ENCODE assay signal across 1 cellular context in genomic region chr17:78144736-78145641, GRCh38.
TF ChIP-seq lines count a peak whose summit lies in the region.

No MANE protein-coding gene starts in this region.

TF ChIP-seq in HepG2, 621 proteins besides CTCF, POLR2A, EP300 and RAD21 (continued from another document and continues in another):
- TF ChIP-seq ZNF275 (CRISPR knock-in tag; IDR thresholded peaks at IDR 0.05; ENCODE audit: borderline replicate concordance) (peak; percentile 83; the same call in 1 of the 2 replicates), SIN3A (IDR thresholded peaks at IDR 0.05; ENCODE audit: borderline replicate concordance, low read depth, low read length) (peak; percentile 55; the same call in 1 of the 2 replicates), SATB2 (CRISPR knock-in tag; IDR thresholded peaks at IDR 0.05) (no peak), ZNF343 (CRISPR knock-in tag; IDR thresholded peaks at IDR 0.05) (peak; percentile 71; the same call in 1 of the 2 replicates), ZFP1 (CRISPR knock-in tag; IDR thresholded peaks at IDR 0.05) (no peak), ZBTB37 (CRISPR knock-in tag; IDR thresholded peaks at IDR 0.05) (peak; percentile 75), ZNF101 (CRISPR knock-in tag; IDR thresholded peaks at IDR 0.05; ENCODE audit: borderline replicate concordance, low read depth) (no peak), ZFP91 (CRISPR knock-in tag; IDR thresholded peaks at IDR 0.05; ENCODE audit: borderline replicate concordance) (peak; percentile 85), HINFP (CRISPR knock-in tag; IDR thresholded peaks at IDR 0.05; ENCODE audit: low read depth) (peak; percentile 59; the same call in 1 of the 2 replicates), MED1 (CRISPR knock-in tag; IDR thresholded peaks at IDR 0.05) (peak; percentile 84), IRF2 (CRISPR knock-in tag; IDR thresholded peaks at IDR 0.05) (peak; percentile 78; the same call in 1 of the 2 replicates), SPEN (CRISPR knock-in tag; IDR thresholded peaks at IDR 0.05; ENCODE audit: low read depth) (peak; percentile 75), ZNF296 (CRISPR knock-in tag; conservative IDR thresholded peaks at IDR 0.05) (peak; percentile 99), ZNF546 (CRISPR knock-in tag; conservative IDR thresholded peaks at IDR 0.05) (no peak), KAT2B (IDR thresholded peaks at IDR 0.05; ENCODE audit: borderline replicate concordance, low read depth, low read length) (no peak), SNAPC2 (CRISPR knock-in tag; IDR thresholded peaks at IDR 0.05) (peak; percentile 82; the same call in 1 of the 2 replicates), ZNF572 (CRISPR knock-in tag; IDR thresholded peaks at IDR 0.05) (peak; percentile 65; the same call in 1 of the 2 replicates), SAFB2 (CRISPR knock-in tag; IDR thresholded peaks at IDR 0.05; ENCODE audit: borderline replicate concordance, low read depth) (0 out of 2 replicates have a peak, but pooled peaks have one; percentile 21), RBM39 (IDR thresholded peaks at IDR 0.05; ENCODE audit: low read depth, low read length, poor library complexity, severe bottlenecking) (peak; percentile 37), ZNF337 (CRISPR knock-in tag; IDR thresholded peaks at IDR 0.05; ENCODE audit: borderline replicate concordance, low read depth) (0 out of 2 replicates have a peak, but pooled peaks have one; percentile 23), ZBTB40 (IDR thresholded peaks at IDR 0.05) (no peak), ZBTB40 (CRISPR knock-in tag; IDR thresholded peaks at IDR 0.05) (0 out of 2 replicates have a peak, but pooled peaks have one; percentile 51), ZNF264 (CRISPR knock-in tag; IDR thresholded peaks at IDR 0.05) (peak; percentile 87), CSRNP1 (CRISPR knock-in tag; IDR thresholded peaks at IDR 0.05) (peak; percentile 85; the same call in 1 of the 2 replicates), ZSCAN25 (CRISPR knock-in tag; IDR thresholded peaks at IDR 0.05) (peak; percentile 95), THAP8 (CRISPR knock-in tag; IDR thresholded peaks at IDR 0.05; ENCODE audit: borderline replicate concordance) (peak; percentile 49; the same call in 1 of the 2 replicates), ZNF317 (CRISPR knock-in tag; IDR thresholded peaks at IDR 0.05) (peak; percentile 83; the same call in 1 of the 2 replicates), ZNF136 (CRISPR knock-in tag; IDR thresholded peaks at IDR 0.05; ENCODE audit: low read depth) (0 out of 2 replicates have a peak, but pooled peaks have one; percentile 65), SOX13 (IDR thresholded peaks at IDR 0.05) (no peak), SOX13 (CRISPR knock-in tag; conservative IDR thresholded peaks at IDR 0.05 in 1 of 2, IDR thresholded peaks at IDR 0.05 in 1 of 2) (peak in 1 of 2 experiments; percentile 46; a peak in 1 of 4 replicates), MYPOP (CRISPR knock-in tag; IDR thresholded peaks at IDR 0.05) (peak; percentile 65; the same call in 1 of the 2 replicates), IKZF5 (CRISPR knock-in tag; IDR thresholded peaks at IDR 0.05) (peak; percentile 74; the same call in 1 of the 2 replicates), HNF4A (CRISPR knock-in tag; IDR thresholded peaks at IDR 0.05) (peak; percentile 88), HOXA3 (CRISPR knock-in tag; IDR thresholded peaks at IDR 0.05) (peak; percentile 78), TP53 (CRISPR knock-in tag; conservative IDR thresholded peaks at IDR 0.05) (peak; percentile 69; the same call in 1 of the 2 replicates), ZNF800 (CRISPR knock-in tag; IDR thresholded peaks at IDR 0.05) (peak; percentile 79; the same call in 1 of the 2 replicates)
